ENCODE assay signal across 9 cellular contexts in genomic region chr9:34592895-34593601, GRCh38. TPM values are rescaled to one million over a fixed set of nuclear protein-coding genes. Genes with fewer than 3 reads are reported as not detected.
A peak's percentile ranks its signal among the peaks of the same experiment; 100 is the strongest.
DNase-seq lines count a peak whose midpoint lies in the region; ATAC-seq lines count a peak whose summit lies in the region.
"Had no signal": no experiment of that assay in that cellular context is flagged by ENCODE, and none has a peak within 500 bp of the region (broad histone marks: within the 10 kb centered on the region; RNA-seq: fewer than 3 reads in every experiment).

No MANE protein-coding gene starts in this region.

- no peak overlapping the region for H3K27ac Mint-ChIP-seq in stimulated activated effector memory CD8-positive, alpha-beta T cell treated with anti-CD3 and anti-CD28 coated beads, Interleukin-12 subunit alpha, Interleukin-12 subunit beta, amount 100 ng/mL, for 72 hours

- peak; percentile 14 for DNase-seq in NCI-H2171 treated with DMSO at 0.1 percent for 48 hours (lab: John Stamatoyannopoulos, UW)
- DNase-seq in NCI-H2171 (lab: John Stamatoyannopoulos, UW), result no peak
- DNase-seq in astrocyte of the hippocampus (ENCODE audit: low read depth, low spot score), result peak; percentile 58
- DNase-seq in iPS-NIHi11 (ENCODE audit: low spot score), result peak; percentile 82
- DNase-seq in stimulated activated effector memory CD8-positive, alpha-beta T cell treated with anti-CD3 and anti-CD28 coated beads, Interleukin-12 subunit alpha, Interleukin-12 subunit beta, amount 100 ng/mL, for 72 hours (ENCODE audit: low spot score in 2 of 2), result no peak
- no peak for DNase-seq in H4 (ENCODE audit: low spot score)
- DNase-seq in kidney glomerular epithelial cell (lab: John Stamatoyannopoulos, UW), result no peak
- DNase-seq: activated CD4-positive, alpha-beta T cell treated with anti-CD3 and anti-CD28 coated beads for 48 hours had no signal

- peak overlapping the region; percentile 73 for H3K4me3 Mint-ChIP-seq in stimulated activated effector memory CD8-positive, alpha-beta T cell treated with anti-CD3 and anti-CD28 coated beads, Interleukin-12 subunit alpha, Interleukin-12 subunit beta, amount 100 ng/mL, for 72 hours

- H3K9me3 Mint-ChIP-seq in stimulated activated effector memory CD8-positive, alpha-beta T cell treated with anti-CD3 and anti-CD28 coated beads, Interleukin-12 subunit alpha, Interleukin-12 subunit beta, amount 100 ng/mL, for 72 hours, result no peaks in the 10 kb centered on the region

- no peaks in the 10 kb centered on the region for H3K36me3 Mint-ChIP-seq in stimulated activated effector memory CD8-positive, alpha-beta T cell treated with anti-CD3 and anti-CD28 coated beads, Interleukin-12 subunit alpha, Interleukin-12 subunit beta, amount 100 ng/mL, for 72 hours

- ATAC-seq in stimulated activated effector memory CD8-positive, alpha-beta T cell treated with anti-CD3 and anti-CD28 coated beads, Interleukin-12 subunit alpha, Interleukin-12 subunit beta, amount 100 ng/mL, for 72 hours, result peak; percentile 27
- no peak for ATAC-seq in GM19328 (IDR thresholded peaks at IDR 0.05; ENCODE audit: unreplicated experiment)

- H3K4me1 Mint-ChIP-seq in stimulated activated effector memory CD8-positive, alpha-beta T cell treated with anti-CD3 and anti-CD28 coated beads, Interleukin-12 subunit alpha, Interleukin-12 subunit beta, amount 100 ng/mL, for 72 hours, result peaks cover 33% of the 10 kb centered on the region

RNA-seq across cellular contexts. Expression of gene CNTFR, which starts 3.5 kb away (rescaled TPM):
- total RNA-seq in H4 (2014; rRNA removed; shearing (Covaris generic)), result 0.15 and 0.55 TPM in 2 replicates

RNA-seq across cellular contexts. Expression of gene RPP25L, which starts 18.8 kb away (rescaled TPM):
- 52.8 and 59.3 TPM in 2 replicates for total RNA-seq in H4 (2014; rRNA removed; shearing (Covaris generic))

RNA-seq across cellular contexts. Expression of gene DCTN3, which starts 27.2 kb away (rescaled TPM):
- 153 and 168 TPM in 2 replicates for total RNA-seq in H4 (2014; rRNA removed; shearing (Covaris generic))

RNA-seq across cellular contexts. Expression of gene ARID3C, which starts 35.8 kb away (rescaled TPM):
- 0.21 TPM in 1 of 2 replicates, not detected in the other for total RNA-seq in H4 (2014; rRNA removed; shearing (Covaris generic))

RNA-seq across cellular contexts. Expression of gene SIGMAR1, which starts 44.5 kb away (rescaled TPM):
- total RNA-seq in H4 (2014; rRNA removed; shearing (Covaris generic)), result 80.2 and 127 TPM in 2 replicates

Comparison
In these comparisons a context has a peak if more than half of its experiments do, and no peak if none do; other contexts are left out.
1. DNase-seq: peak in NCI-H2171 treated with DMSO at 0.1 percent for 48 hours (single experiment), astrocyte of the hippocampus (single experiment) and iPS-NIHi11 (single experiment); none in NCI-H2171 (single experiment), stimulated activated effector memory CD8-positive, alpha-beta T cell treated with anti-CD3 and anti-CD28 coated beads, Interleukin-12 subunit alpha, Interleukin-12 subunit beta, amount 100 ng/mL, for 72 hours (0 of 2), H4 (single experiment) and kidney glomerular epithelial cell (single experiment).